9 cellular contexts compared by ENCODE assay signal in the genomic region with DNA sequence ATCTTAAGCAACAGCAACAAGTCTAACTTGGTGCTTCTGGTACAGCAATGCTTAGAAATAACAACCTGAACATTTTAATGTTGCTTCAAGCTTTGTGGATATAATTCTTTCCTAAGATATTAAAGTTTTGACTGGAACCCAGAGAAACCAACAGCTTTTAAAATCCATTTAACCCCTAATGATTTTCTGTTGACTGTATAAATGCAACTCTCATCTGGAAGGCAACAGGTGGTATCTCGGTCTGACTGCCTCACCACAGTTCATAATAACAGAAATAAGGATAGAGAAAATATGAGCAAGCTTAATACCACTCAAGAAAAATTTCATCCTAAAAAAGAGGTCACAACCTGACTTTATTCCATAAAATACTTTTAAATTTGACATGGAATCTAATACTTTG.
"Had no signal": no experiment of that assay in that cellular context is flagged by ENCODE, and none has a peak within 500 bp of the region (broad histone marks: within the 10 kb centered on the region; RNA-seq: fewer than 3 reads in every experiment).

No MANE protein-coding gene starts in this region.

- H3K27ac Mint-ChIP-seq: IgD-negative memory B cell had no signal

- H3K9ac ChIP-seq: KMS-11 had no signal

- H3K4me3 Mint-ChIP-seq: IgD-negative memory B cell had no signal

- ATAC-seq: HepG2, K562 had no signal

- FAIRE-seq: HepG2, HTR-8/SVneo, K562 had no signal

- H3K4me2 ChIP-seq: KMS-11 had no signal

- H3K27ac ChIP-seq: HL-60, KMS-11 had no signal

- H3K4me3 ChIP-seq: K562 had no signal

- H3K4me1 Mint-ChIP-seq: IgD-negative memory B cell had no signal

- H3K27me3 Mint-ChIP-seq: IgD-negative memory B cell had no signal

- H3K9me3 Mint-ChIP-seq: IgD-negative memory B cell had no signal

- DNase-seq: IMR-90, KBM-7, KG1 had no signal
